Comparison of ENCODE assay signal across 6 cellular contexts in genomic region chr1:109749221-109749620, GRCh38. TPM values are rescaled to one million over a fixed set of nuclear protein-coding genes. Genes with fewer than 3 reads are reported as not detected.
"Had no signal": no experiment of that assay in that cellular context is flagged by ENCODE, and none has a peak within 500 bp of the region (broad histone marks: within the 10 kb centered on the region; RNA-seq: fewer than 3 reads in every experiment).

No MANE protein-coding gene starts in this region.

- H3K4me3 ChIP-seq: GM23338 had no signal

- DNase-seq: H9, HCEC 1CT, IMR-90 had no signal

- H2AFZ ChIP-seq: GM23338 had no signal

- H3K4me2 ChIP-seq: GM23338 had no signal

- ATAC-seq: GM23338 had no signal

RNA-seq across cellular contexts. Expression of gene GSTM3, which starts 8.4 kb away (rescaled TPM):
- total RNA-seq: HT-29 had no signal

RNA-seq across cellular contexts. Expression of gene EPS8L3, which starts 14.5 kb away (rescaled TPM):
- total RNA-seq: GM23338, H1, H9, IMR-90 had no signal
- polyA plus RNA-seq: GM23338, H1, IMR-90 had no signal

RNA-seq across cellular contexts. Expression of gene GSTM5, which starts 37.2 kb away (rescaled TPM):
- total RNA-seq: H9, HT-29 had no signal
